1 cellular context compared by ENCODE assay signal in genomic region chr2:177275041-177275440, GRCh38.
TF ChIP-seq lines count a peak whose summit lies in the region.

No MANE protein-coding gene starts in this region.

TF ChIP-seq in IMR-90, 13 proteins besides CTCF, POLR2A, EP300 and RAD21:
- TF ChIP-seq CEBPB (IDR thresholded peaks at IDR 0.05; ENCODE audit: low read depth, low read length) = peak; percentile 89
- TF ChIP-seq MAFK (IDR thresholded peaks at IDR 0.05; ENCODE audit: low read depth, low read length) = no peak
- no peak for TF ChIP-seq SMC3 (IDR thresholded peaks at IDR 0.05; ENCODE audit: low read depth, low read length)
- TF ChIP-seq, protein P1, sequence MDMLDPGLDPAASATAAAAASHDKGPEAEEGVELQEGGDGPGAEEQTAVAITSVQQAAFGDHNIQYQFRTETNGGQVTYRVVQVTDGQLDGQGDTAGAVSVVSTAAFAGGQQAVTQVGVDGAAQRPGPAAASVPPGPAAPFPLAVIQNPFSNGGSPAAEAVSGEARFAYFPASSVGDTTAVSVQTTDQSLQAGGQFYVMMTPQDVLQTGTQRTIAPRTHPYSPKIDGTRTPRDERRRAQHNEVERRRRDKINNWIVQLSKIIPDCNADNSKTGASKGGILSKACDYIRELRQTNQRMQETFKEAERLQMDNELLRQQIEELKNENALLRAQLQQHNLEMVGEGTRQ (IDR thresholded peaks at IDR 0.05; ENCODE audit: low read depth, low read length) = no peak
- no peak for TF ChIP-seq MXI1 (IDR thresholded peaks at IDR 0.05; ENCODE audit: borderline replicate concordance, low read depth, low read length)
- no peak for TF ChIP-seq FOS (IDR thresholded peaks at IDR 0.05; ENCODE audit: low read depth, low read length)
- TF ChIP-seq BHLHE40 (IDR thresholded peaks at IDR 0.05; ENCODE audit: low read depth, low read length) = peak; percentile 93
- no peak for TF ChIP-seq RFX5 (IDR thresholded peaks at IDR 0.05; ENCODE audit: low read depth, low read length)
- TF ChIP-seq CHD1 (IDR thresholded peaks at IDR 0.05; ENCODE audit: low read depth, low read length) = no peak
